25 cellular contexts compared by ENCODE assay signal in the genomic region with DNA sequence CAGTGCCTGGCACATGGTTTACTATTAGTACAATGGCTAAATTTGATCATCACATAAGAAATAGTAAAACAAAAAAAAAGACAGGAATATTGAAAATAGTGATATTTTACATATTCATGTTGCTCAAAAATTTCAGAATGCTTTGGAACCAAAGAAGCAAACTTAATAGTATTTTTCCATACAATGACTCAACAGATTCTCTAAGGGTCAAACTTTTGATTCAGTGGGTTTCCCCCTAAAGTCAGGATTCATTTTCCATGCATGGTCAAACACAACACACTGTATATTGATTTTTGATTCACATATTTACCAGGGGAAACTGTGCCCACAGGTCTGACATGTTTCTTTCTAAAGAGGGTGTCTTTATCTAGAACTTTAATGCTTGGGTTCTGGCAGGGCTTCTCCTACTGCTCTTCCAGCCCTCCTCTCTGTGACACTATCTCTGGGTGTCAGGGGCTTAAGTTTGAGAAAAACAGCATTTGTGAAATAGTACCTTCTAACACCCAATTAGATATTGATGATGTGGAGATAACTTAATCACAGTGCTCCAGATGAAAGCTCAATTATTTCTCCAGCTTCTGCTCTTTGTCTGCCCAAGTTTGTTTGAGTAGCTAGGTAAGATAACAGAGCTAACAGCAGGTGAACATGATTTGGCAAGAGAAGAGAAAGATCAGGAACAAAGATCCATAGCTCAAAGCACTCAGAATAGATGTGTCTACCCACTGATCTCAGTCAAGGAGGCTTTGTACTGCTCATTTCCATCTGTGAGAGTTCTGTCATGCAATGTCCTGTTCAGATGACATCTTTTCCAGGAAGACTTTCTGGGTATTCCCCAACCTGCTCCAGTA. TPM values are rescaled to one million over a fixed set of nuclear protein-coding genes. Genes with fewer than 3 reads are reported as not detected.
DNase-seq lines count a peak whose midpoint lies in the region; TF ChIP-seq lines count a peak whose summit lies in the region.
"Had no signal": no experiment of that assay in that cellular context is flagged by ENCODE, and none has a peak within 500 bp of the region (broad histone marks: within the 10 kb centered on the region; RNA-seq: fewer than 3 reads in every experiment).

No MANE protein-coding gene starts in this region.

- no peaks in the 10 kb centered on the region for H3K36me3 Mint-ChIP-seq in activated CD4-positive, alpha-beta memory T cell treated with anti-CD3 and anti-CD28 coated beads for 36 hours
- H3K36me3 Mint-ChIP-seq in activated CD4-positive, alpha-beta memory T cell treated with anti-CD3 and anti-CD28 coated beads, Interleukin-2, amount 10 ng/mL, durations not matched to agents 7 days and 5 days (ENCODE audit: low read depth) = no peaks in the 10 kb centered on the region
- H3K36me3 Mint-ChIP-seq in stimulated activated naive CD8-positive, alpha-beta T cell treated with anti-CD3 and anti-CD28 coated beads, Interleukin-15, Interleukin-2, amounts not matched to agents 100 ng/mL and 50 ng/mL, for 24 hours (ENCODE audit: low read depth) = no peaks in the 10 kb centered on the region
- no peaks in the 10 kb centered on the region for H3K36me3 Mint-ChIP-seq in osteocyte (ENCODE audit: unreplicated experiment)
- H3K36me3 Mint-ChIP-seq: CD8-positive, alpha-beta T cell; naive thymus-derived CD8-positive, alpha-beta T cell; stimulated activated memory B cell treated with anti-CD40 and anti-IgM and Interleukin-4, amounts not matched to agents 10 μg/mL and 1 μg/mL and 100 μg/mL, for 72 hours; T-cell had no signal

- H3K9ac ChIP-seq in SK-N-SH = no peak overlapping the region

- no peaks in the 10 kb centered on the region for H3F3A ChIP-seq in SK-N-SH (replicated peaks; ENCODE audit: insufficient read depth)

- intact Hi-C loops in activated CD4-positive, alpha-beta memory T cell treated with anti-CD3 and anti-CD28 coated beads for 36 hours (cut with micrococcal nuclease) = loop anchor here (2.0 kb wide), 1 partner anchor 34 kb away; no protein-coding TSS in a partner anchor

- no peaks in the 10 kb centered on the region for H3K9me3 ChIP-seq in hepatocyte (ENCODE audit: low read depth)
- no peaks in the 10 kb centered on the region for H3K9me3 ChIP-seq in SK-N-SH
- H3K9me3 ChIP-seq: gastrocnemius medialis, lower lobe of right lung, SJSA1, testis had no signal

- H3K27me3 ChIP-seq in hepatocyte = no peaks in the 10 kb centered on the region
- H3K27me3 ChIP-seq in SK-N-SH (ENCODE audit: insufficient read depth) = no peaks in the 10 kb centered on the region
- H3K27me3 ChIP-seq: dorsolateral prefrontal cortex, gastrocnemius medialis, SJSA1, testis had no signal

- no peak for TF ChIP-seq EP300 in SK-N-SH (IDR thresholded peaks at IDR 0.05; ENCODE audit: borderline replicate concordance in 1 of 2, low read depth in 1 of 2, low read length in 1 of 2)

- H3K4me3 ChIP-seq in hepatocyte (no peak overlapping the region), SK-N-SH (ENCODE audit: low read depth in 2 of 2, low read length in 1 of 2) (no peak overlapping the region)
- H3K4me3 ChIP-seq: dorsolateral prefrontal cortex, gastrocnemius medialis, lower lobe of right lung, SJSA1, testis had no signal

- H3K4me2 ChIP-seq in hepatocyte (no peak overlapping the region), SK-N-SH (no peak overlapping the region)

- TF ChIP-seq CTCF in hepatocyte (IDR thresholded peaks at IDR 0.05; ENCODE audit: poor library complexity) = no peak
- no peak for TF ChIP-seq CTCF in osteocyte (IDR thresholded peaks at IDR 0.05)
- TF ChIP-seq CTCF in SK-N-SH (IDR thresholded peaks at IDR 0.05) = no peak

- no peaks in the 10 kb centered on the region for H3K4me1 ChIP-seq in hepatocyte (ENCODE audit: insufficient read depth)
- H3K4me1 ChIP-seq in SK-N-SH (ENCODE audit: control insufficient read depth in 1 of 2, insufficient read depth in 2 of 2, low read depth in 1 of 2, low read length in 1 of 2) = peaks cover 0 to 11% of the 10 kb centered on the region in 2 experiments; a peak in 1 of 4 replicates
- H3K4me1 ChIP-seq: gastrocnemius medialis, lower lobe of right lung, SJSA1, testis had no signal

- no peaks in the 10 kb centered on the region for H4K20me1 ChIP-seq in hepatocyte (ENCODE audit: insufficient read depth, poor library complexity, severe bottlenecking)
- no peaks in the 10 kb centered on the region for H4K20me1 ChIP-seq in SK-N-SH (ENCODE audit: insufficient read depth)

- no peak for TF ChIP-seq RAD21 in SK-N-SH (IDR thresholded peaks at IDR 0.05; ENCODE audit: low read length)

- H3K27ac ChIP-seq in hepatocyte (peak overlapping the region; percentile 45), SK-N-SH (ENCODE audit: low read depth in 2 of 2, low read length in 1 of 2) (no peak overlapping the region)
- H3K27ac ChIP-seq: dorsolateral prefrontal cortex, gastrocnemius medialis, lower lobe of right lung, SJSA1, testis had no signal

- H3K9me2 ChIP-seq in hepatocyte (replicated peaks; ENCODE audit: insufficient read depth) (no peaks in the 10 kb centered on the region), SK-N-SH (no peaks in the 10 kb centered on the region)

- H3K9me3 Mint-ChIP-seq in activated CD4-positive, alpha-beta memory T cell treated with anti-CD3 and anti-CD28 coated beads for 36 hours = no peaks in the 10 kb centered on the region
- H3K9me3 Mint-ChIP-seq in activated CD4-positive, alpha-beta memory T cell treated with anti-CD3 and anti-CD28 coated beads, Interleukin-2, amount 10 ng/mL, durations not matched to agents 7 days and 5 days = peaks cover 2% of the 10 kb centered on the region
- H3K9me3 Mint-ChIP-seq in stimulated activated naive CD8-positive, alpha-beta T cell treated with anti-CD3 and anti-CD28 coated beads, Interleukin-15, Interleukin-2, amounts not matched to agents 100 ng/mL and 50 ng/mL, for 24 hours = no peaks in the 10 kb centered on the region
- H3K9me3 Mint-ChIP-seq in osteocyte (ENCODE audit: unreplicated experiment) = no peaks in the 10 kb centered on the region
- H3K9me3 Mint-ChIP-seq: CD8-positive, alpha-beta T cell; naive thymus-derived CD8-positive, alpha-beta T cell; stimulated activated memory B cell treated with anti-CD40 and anti-IgM and Interleukin-4, amounts not matched to agents 10 μg/mL and 1 μg/mL and 100 μg/mL, for 72 hours; T-cell had no signal

- H3K36me3 ChIP-seq in hepatocyte (replicated peaks; ENCODE audit: insufficient read depth, low read depth) = no peaks in the 10 kb centered on the region
- H3K36me3 ChIP-seq in SK-N-SH (replicated peaks in 1 of 2; ENCODE audit: control insufficient read depth in 1 of 2, insufficient read depth in 2 of 2, low read length in 1 of 2) = no peaks in the 10 kb centered on the region
- H3K36me3 ChIP-seq: gastrocnemius medialis, lower lobe of right lung, SJSA1 had no signal

- no peaks in the 10 kb centered on the region for H3K79me2 ChIP-seq in hepatocyte
- no peaks in the 10 kb centered on the region for H3K79me2 ChIP-seq in SK-N-SH (ENCODE audit: insufficient read depth)

- POLR2A ChIA-PET in activated CD4-positive, alpha-beta memory T cell treated with anti-CD3 and anti-CD28 coated beads for 36 hours (lab: Charles Lee) = no interaction called here
- POLR2A ChIA-PET in activated CD4-positive, alpha-beta memory T cell treated with anti-CD3 and anti-CD28 coated beads, Interleukin-2, amount 10 ng/mL, durations not matched to agents 7 days and 5 days (lab: Charles Lee) = no interaction called here
- POLR2A ChIA-PET in SK-N-SH (lab: Yijun Ruan, JAX) = interaction anchor here (0.6 kb wide), 1 partner anchor 23 kb away, joined by 3 read pairs; no protein-coding TSS in a partner anchor

- no peak for DNase-seq in activated CD4-positive, alpha-beta memory T cell treated with anti-CD3 and anti-CD28 coated beads for 36 hours
- no peak for DNase-seq in activated CD4-positive, alpha-beta memory T cell treated with anti-CD3 and anti-CD28 coated beads, Interleukin-2, amount 10 ng/mL, durations not matched to agents 7 days and 5 days
- DNase-seq in NCI-H146 treated with DMSO at 0.1 percent for 48 hours (lab: John Stamatoyannopoulos, UW; ENCODE audit: unreplicated experiment) (peak; percentile 33), hepatocyte (ENCODE audit: low spot score) (no peak), osteocyte (ENCODE audit: extremely low spot score, unreplicated experiment) (no peak), SK-N-SH (no peak), NCI-H1694 treated with DMSO at 0.1 percent for 48 hours (lab: John Stamatoyannopoulos, UW) (no peak)
- DNase-seq: activated CD4-positive, alpha-beta T cell treated with anti-CD3 and anti-CD28 coated beads, Interleukin-2, amount 50 U/mL, for 4 hours; activated naive CD4-positive, alpha-beta T cell treated with anti-CD3 and anti-CD28 coated beads, Interleukin-2, amount 50 U/mL, for 16 hours; amygdala; CD8-positive, alpha-beta T cell; dorsolateral prefrontal cortex; gastrocnemius medialis; H9; Kasumi-1; lower lobe of right lung; naive thymus-derived CD8-positive, alpha-beta T cell; NCI-H446 treated with DMSO at 0.1 percent for 48 hours; RPMI8226; T-cell; testis had no signal

- peak overlapping the region; percentile 2 for H3K27ac Mint-ChIP-seq in activated CD4-positive, alpha-beta memory T cell treated with anti-CD3 and anti-CD28 coated beads for 36 hours
- no peak overlapping the region for H3K27ac Mint-ChIP-seq in activated CD4-positive, alpha-beta memory T cell treated with anti-CD3 and anti-CD28 coated beads, Interleukin-2, amount 10 ng/mL, durations not matched to agents 7 days and 5 days
- H3K27ac Mint-ChIP-seq in stimulated activated naive CD8-positive, alpha-beta T cell treated with anti-CD3 and anti-CD28 coated beads, Interleukin-15, Interleukin-2, amounts not matched to agents 100 ng/mL and 50 ng/mL, for 24 hours = peak overlapping the region; percentile 54
- no peak overlapping the region for H3K27ac Mint-ChIP-seq in osteocyte (ENCODE audit: unreplicated experiment)
- H3K27ac Mint-ChIP-seq: activated T-helper 1 cell treated with anti-CD3 and anti-CD28 coated beads, Interleukin-12 subunit alpha, Interleukin-12 subunit beta, Interleukin-2, Interleukin-4 antibody, amounts not matched to agents 30 ng/mL and 10 ng/mL and 1 ng/mL, durations not matched to agents 14 hours and 24 hours and 36 hours; CD8-positive, alpha-beta T cell; H9; naive thymus-derived CD8-positive, alpha-beta T cell; stimulated activated memory B cell treated with anti-CD40 and anti-IgM and Interleukin-4, amounts not matched to agents 10 μg/mL and 1 μg/mL and 100 μg/mL, for 72 hours; T-cell had no signal

- no peak overlapping the region for H2AFZ ChIP-seq in hepatocyte
- H2AFZ ChIP-seq in SK-N-SH (ENCODE audit: low read depth) = no peak overlapping the region

- H3K4me1 Mint-ChIP-seq in activated CD4-positive, alpha-beta memory T cell treated with anti-CD3 and anti-CD28 coated beads for 36 hours (ENCODE audit: low read depth) = peaks cover 8% of the 10 kb centered on the region
- peaks cover 2% of the 10 kb centered on the region for H3K4me1 Mint-ChIP-seq in activated CD4-positive, alpha-beta memory T cell treated with anti-CD3 and anti-CD28 coated beads, Interleukin-2, amount 10 ng/mL, durations not matched to agents 7 days and 5 days
- H3K4me1 Mint-ChIP-seq in stimulated activated naive CD8-positive, alpha-beta T cell treated with anti-CD3 and anti-CD28 coated beads, Interleukin-15, Interleukin-2, amounts not matched to agents 100 ng/mL and 50 ng/mL, for 24 hours (ENCODE audit: low read depth) = peaks cover 20% of the 10 kb centered on the region
- H3K4me1 Mint-ChIP-seq in osteocyte (ENCODE audit: unreplicated experiment) = peaks cover 27% of the 10 kb centered on the region
- H3K4me1 Mint-ChIP-seq: naive thymus-derived CD8-positive, alpha-beta T cell; stimulated activated memory B cell treated with anti-CD40 and anti-IgM and Interleukin-4, amounts not matched to agents 10 μg/mL and 1 μg/mL and 100 μg/mL, for 72 hours; T-cell had no signal

- CTCF ChIA-PET in activated CD4-positive, alpha-beta memory T cell treated with anti-CD3 and anti-CD28 coated beads for 36 hours (lab: Charles Lee) = interaction anchor here (1.1 kb wide), 1 partner anchor 19 kb away, joined by 3 read pairs; no protein-coding TSS in a partner anchor
- CTCF ChIA-PET in activated CD4-positive, alpha-beta memory T cell treated with anti-CD3 and anti-CD28 coated beads, Interleukin-2, amount 10 ng/mL, durations not matched to agents 7 days and 5 days (lab: Charles Lee) = no interaction called here
- CTCF ChIA-PET in SK-N-SH (lab: Yijun Ruan, JAX) = no interaction called here

- H3K4me3 Mint-ChIP-seq in activated CD4-positive, alpha-beta memory T cell treated with anti-CD3 and anti-CD28 coated beads for 36 hours = no peak overlapping the region
- no peak overlapping the region for H3K4me3 Mint-ChIP-seq in activated CD4-positive, alpha-beta memory T cell treated with anti-CD3 and anti-CD28 coated beads, Interleukin-2, amount 10 ng/mL, durations not matched to agents 7 days and 5 days
- peak overlapping the region; percentile 2 for H3K4me3 Mint-ChIP-seq in stimulated activated naive CD8-positive, alpha-beta T cell treated with anti-CD3 and anti-CD28 coated beads, Interleukin-15, Interleukin-2, amounts not matched to agents 100 ng/mL and 50 ng/mL, for 24 hours
- H3K4me3 Mint-ChIP-seq in osteocyte (ENCODE audit: unreplicated experiment) = no peak overlapping the region
- H3K4me3 Mint-ChIP-seq: activated T-helper 1 cell treated with anti-CD3 and anti-CD28 coated beads, Interleukin-12 subunit alpha, Interleukin-12 subunit beta, Interleukin-2, Interleukin-4 antibody, amounts not matched to agents 30 ng/mL and 10 ng/mL and 1 ng/mL, durations not matched to agents 14 hours and 24 hours and 36 hours; CD8-positive, alpha-beta T cell; H9; naive thymus-derived CD8-positive, alpha-beta T cell; stimulated activated memory B cell treated with anti-CD40 and anti-IgM and Interleukin-4, amounts not matched to agents 10 μg/mL and 1 μg/mL and 100 μg/mL, for 72 hours; T-cell had no signal

- peaks cover 13% of the 10 kb centered on the region for H3K27me3 Mint-ChIP-seq in activated CD4-positive, alpha-beta memory T cell treated with anti-CD3 and anti-CD28 coated beads for 36 hours
- no peaks in the 10 kb centered on the region for H3K27me3 Mint-ChIP-seq in activated CD4-positive, alpha-beta memory T cell treated with anti-CD3 and anti-CD28 coated beads, Interleukin-2, amount 10 ng/mL, durations not matched to agents 7 days and 5 days
- peaks cover 13% of the 10 kb centered on the region for H3K27me3 Mint-ChIP-seq in stimulated activated naive CD8-positive, alpha-beta T cell treated with anti-CD3 and anti-CD28 coated beads, Interleukin-15, Interleukin-2, amounts not matched to agents 100 ng/mL and 50 ng/mL, for 24 hours
- H3K27me3 Mint-ChIP-seq in osteocyte (ENCODE audit: unreplicated experiment) = no peaks in the 10 kb centered on the region
- H3K27me3 Mint-ChIP-seq: stimulated activated memory B cell treated with anti-CD40 and anti-IgM and Interleukin-4, amounts not matched to agents 10 μg/mL and 1 μg/mL and 100 μg/mL, for 72 hours had no signal

RNA-seq across cellular contexts. Expression of a gene that starts 35.5 kb away (rescaled TPM):
- total RNA-seq in activated CD4-positive, alpha-beta memory T cell treated with anti-CD3 and anti-CD28 coated beads for 36 hours = 100 to 1,000 TPM; 127 to 132 TPM
- 10 to 100 TPM; 54.4 to 59.0 TPM for total RNA-seq in activated CD4-positive, alpha-beta memory T cell treated with anti-CD3 and anti-CD28 coated beads, Interleukin-2, amount 10 ng/mL, durations not matched to agents 7 days and 5 days
- 51.1 and 56.0 TPM in 2 replicates for total RNA-seq in hepatocyte
- polyA plus RNA-seq in hepatocyte = 31.9 and 34.6 TPM in 2 replicates
- 50.7 and 50.8 TPM in 2 replicates for total RNA-seq in osteocyte
- polyA plus RNA-seq in SK-N-SH (2012; rRNA removed) = 18.4 and 27.4 TPM in 2 replicates
- 22.3 and 24.9 TPM in 2 replicates for polyA plus RNA-seq in SK-N-SH (2012; cell fraction: cytosol; rRNA removed)
- 25.1 and 49.5 TPM in 2 replicates for polyA plus RNA-seq in SK-N-SH (2012; cell fraction: nucleus; rRNA removed)

Comparison
In these comparisons a context has a peak if more than half of its experiments do, and no peak if none do; other contexts are left out.
1. H3K27ac Mint-ChIP-seq: peak in activated CD4-positive, alpha-beta memory T cell treated with anti-CD3 and anti-CD28 coated beads for 36 hours (single experiment) and stimulated activated naive CD8-positive, alpha-beta T cell treated with anti-CD3 and anti-CD28 coated beads, Interleukin-15, Interleukin-2, amounts not matched to agents 100 ng/mL and 50 ng/mL, for 24 hours (single experiment); none in activated CD4-positive, alpha-beta memory T cell treated with anti-CD3 and anti-CD28 coated beads, Interleukin-2, amount 10 ng/mL, durations not matched to agents 7 days and 5 days (single experiment) and osteocyte (single experiment).